Comparison of ENCODE assay signal across 36 cellular contexts in the genomic region with DNA sequence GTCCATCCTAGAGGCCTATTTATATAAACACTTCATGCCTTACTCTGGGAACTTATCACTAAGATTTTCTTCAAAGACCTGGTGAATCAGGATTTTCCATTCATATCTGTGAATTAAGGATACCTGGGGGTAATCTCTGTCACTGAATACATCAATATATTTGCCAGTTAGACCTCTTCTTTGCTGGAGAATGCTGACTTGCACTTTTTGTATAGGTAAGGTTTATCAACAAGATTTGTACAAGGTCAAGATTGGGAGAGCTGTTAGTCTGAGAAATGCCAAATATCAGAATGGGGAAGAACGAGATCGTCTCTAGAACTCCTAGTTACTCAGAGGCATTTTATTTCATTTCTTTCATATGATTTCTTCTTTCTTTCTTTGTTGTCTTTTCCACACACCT.
"Had no signal": no experiment of that assay in that cellular context is flagged by ENCODE, and none has a peak within 500 bp of the region (broad histone marks: within the 10 kb centered on the region; RNA-seq: fewer than 3 reads in every experiment).

No MANE protein-coding gene starts in this region.

- H3K27ac ChIP-seq: adrenal gland, body of pancreas, brain microvascular endothelial cell, breast epithelium, VCaP had no signal

- H3K4me1 ChIP-seq: adrenal gland, body of pancreas, breast epithelium had no signal

- H3K4me1 Mint-ChIP-seq: activated B cell treated with CpG ODN at 0.5 μM for 24 hours; activated CD4-positive, alpha-beta T cell treated with anti-CD3 and anti-CD28 coated beads, Interleukin-2, amount 10 ng/mL, durations not matched to agents 24 days and 14 days; activated naive CD8-positive, alpha-beta T cell treated with anti-CD3 and anti-CD28 coated beads for 36 hours; activated T-helper 17 cell treated with anti-CD3 and anti-CD28 coated beads, Interleukin-2, amount 50 U/mL, for 72 hours had no signal

- H3K36me3 Mint-ChIP-seq: activated CD4-positive, alpha-beta memory T cell treated with anti-CD3 and anti-CD28 coated beads for 36 hours; activated naive CD4-positive, alpha-beta T cell treated with anti-CD3 and anti-CD28 coated beads, Interleukin-2, amount 50 U/mL, for 72 hours; activated naive CD8-positive, alpha-beta T cell treated with anti-CD3 and anti-CD28 coated beads for 36 hours had no signal

- H3K27me3 ChIP-seq: adrenal gland, body of pancreas, brain microvascular endothelial cell, breast epithelium had no signal

- H3K36me3 ChIP-seq: adrenal gland, brain microvascular endothelial cell, breast epithelium had no signal

- H3K4me3 Mint-ChIP-seq: activated B cell treated with CpG ODN at 0.5 μM for 24 hours; activated CD4-positive, alpha-beta memory T cell treated with anti-CD3 and anti-CD28 coated beads for 36 hours; activated CD4-positive, alpha-beta T cell treated with anti-CD3 and anti-CD28 coated beads, Interleukin-2, amount 10 ng/mL, durations not matched to agents 24 days and 14 days; activated CD8-positive, alpha-beta T cell treated with anti-CD3 and anti-CD28 coated beads for 36 hours; activated naive CD4-positive, alpha-beta T cell treated with anti-CD3 and anti-CD28 coated beads for 36 hours; activated naive CD8-positive, alpha-beta T cell treated with anti-CD3 and anti-CD28 coated beads for 36 hours; activated T-cell treated with anti-CD3 and anti-CD28 coated beads, Interleukin-2, amount 50 U/mL, for 4 hours; activated T-cell treated with anti-CD3 and anti-CD28 coated beads, Interleukin-2, amount 50 U/mL, for 72 hours; activated T-helper 1 cell treated with anti-CD3 and anti-CD28 coated beads, Interleukin-12 subunit alpha, Interleukin-12 subunit beta, Interleukin-2, Interleukin-4 antibody, amounts not matched to agents 30 ng/mL and 10 ng/mL and 1 ng/mL, durations not matched to agents 14 hours and 24 hours and 36 hours; activated T-helper 17 cell treated with anti-CD3 and anti-CD28 coated beads, Interleukin-2, amount 50 U/mL, for 72 hours; T-helper 2 cell treated with Interferon-gamma antibody and Interleukin-4, amounts not matched to agents 5 μg/mL and 100 μg/mL, for 36 hours had no signal

- FAIRE-seq: astrocyte, colon, TTC549 had no signal

- ATAC-seq: activated CD8-positive, alpha-beta T cell treated with anti-CD3 and anti-CD28 coated beads for 36 hours; activated naive CD4-positive, alpha-beta T cell treated with anti-CD3 and anti-CD28 coated beads, Interleukin-2, amount 50 U/mL, for 72 hours; activated T-cell treated with anti-CD3 and anti-CD28 coated beads, Interleukin-2, amount 50 U/mL, for 4 hours; activated T-cell treated with anti-CD3 and anti-CD28 coated beads, Interleukin-2, amount 50 U/mL, for 72 hours; activated T-helper 17 cell treated with anti-CD3 and anti-CD28 coated beads, Interleukin-2, amount 50 U/mL, for 72 hours; body of pancreas had no signal

- H3K27ac Mint-ChIP-seq: activated B cell treated with CpG ODN at 0.5 μM for 24 hours; activated CD4-positive, alpha-beta memory T cell treated with anti-CD3 and anti-CD28 coated beads for 36 hours; activated CD4-positive, alpha-beta T cell treated with anti-CD3 and anti-CD28 coated beads, Interleukin-2, amount 10 ng/mL, durations not matched to agents 24 days and 14 days; activated CD8-positive, alpha-beta T cell treated with anti-CD3 and anti-CD28 coated beads for 36 hours; activated naive CD4-positive, alpha-beta T cell treated with anti-CD3 and anti-CD28 coated beads for 36 hours; activated naive CD4-positive, alpha-beta T cell treated with anti-CD3 and anti-CD28 coated beads, Interleukin-2, amount 50 U/mL, for 72 hours; activated naive CD8-positive, alpha-beta T cell treated with anti-CD3 and anti-CD28 coated beads for 36 hours; activated T-cell treated with anti-CD3 and anti-CD28 coated beads, Interleukin-2, amount 50 U/mL, for 72 hours; activated T-helper 1 cell treated with anti-CD3 and anti-CD28 coated beads, Interleukin-12 subunit alpha, Interleukin-12 subunit beta, Interleukin-2, Interleukin-4 antibody, amounts not matched to agents 30 ng/mL and 10 ng/mL and 1 ng/mL, durations not matched to agents 14 hours and 24 hours and 36 hours; activated T-helper 17 cell treated with anti-CD3 and anti-CD28 coated beads, Interleukin-2, amount 50 U/mL, for 72 hours; T-helper 2 cell treated with Interferon-gamma antibody and Interleukin-4, amounts not matched to agents 5 μg/mL and 100 μg/mL, for 36 hours had no signal

- DNase-seq: activated B cell treated with CpG ODN at 0.5 μM for 24 hours; activated CD4-positive, alpha-beta memory T cell treated with anti-CD3 and anti-CD28 coated beads for 36 hours; activated CD4-positive, alpha-beta T cell treated with anti-CD3 and anti-CD28 coated beads for 4 hours; activated CD4-positive, alpha-beta T cell treated with anti-CD3 and anti-CD28 coated beads, Interleukin-2, amount 10 ng/mL, durations not matched to agents 24 days and 14 days; activated CD4-positive, alpha-beta T cell treated with anti-CD3 and anti-CD28 coated beads, Interleukin-2, amount 50 U/mL, for 1 hour; activated CD4-positive, alpha-beta T cell treated with anti-CD3 and anti-CD28 coated beads, Interleukin-2, amount 50 U/mL, for 4 hours; activated CD4-positive, CD25-positive, alpha-beta regulatory T cell treated with anti-CD3 and anti-CD28 coated beads, Interleukin-2, amount 50 U/mL, for 72 hours; activated CD8-positive, alpha-beta memory T cell treated with anti-CD3 and anti-CD28 coated beads, Interleukin-2, amount 50 U/mL, for 4 hours; activated CD8-positive, alpha-beta T cell treated with anti-CD3 and anti-CD28 coated beads for 36 hours; activated effector memory CD4-positive, alpha-beta T cell treated with anti-CD3 and anti-CD28 coated beads, Interleukin-2, amount 50 U/mL, for 16 hours; activated gamma-delta T cell treated with Interleukin-2 at 50 U/mL for 16 hours; activated naive CD4-positive, alpha-beta T cell; activated naive CD4-positive, alpha-beta T cell treated with anti-CD3 and anti-CD28 coated beads, Interleukin-2, amount 50 U/mL, for 16 hours; activated naive CD8-positive, alpha-beta T cell treated with anti-CD3 and anti-CD28 coated beads for 36 hours; activated T-cell treated with anti-CD3 and anti-CD28 coated beads for 4 hours; activated T-cell treated with anti-CD3 and anti-CD28 coated beads, Interleukin-2, amount 50 U/mL, for 1 hour; activated T-cell treated with anti-CD3 and anti-CD28 coated beads, Interleukin-2, amount 50 U/mL, for 4 hours; activated T-cell treated with anti-CD3 and anti-CD28 coated beads, Interleukin-2, amount 50 U/mL, for 72 hours; adrenal gland; amniotic stem cell; aorta; body of pancreas; brain microvascular endothelial cell; central memory CD4-positive, alpha-beta T cell; T-helper 2 cell; T-helper 9 cell had no signal

- H3K4me3 ChIP-seq: adrenal gland, body of pancreas, breast epithelium had no signal

- H3K27me3 Mint-ChIP-seq: activated B cell treated with CpG ODN at 0.5 μM for 24 hours; activated CD4-positive, alpha-beta memory T cell treated with anti-CD3 and anti-CD28 coated beads for 36 hours; activated CD4-positive, alpha-beta T cell treated with anti-CD3 and anti-CD28 coated beads, Interleukin-2, amount 10 ng/mL, durations not matched to agents 24 days and 14 days; activated CD8-positive, alpha-beta T cell treated with anti-CD3 and anti-CD28 coated beads for 36 hours; activated naive CD8-positive, alpha-beta T cell treated with anti-CD3 and anti-CD28 coated beads for 36 hours; activated T-helper 17 cell treated with anti-CD3 and anti-CD28 coated beads, Interleukin-2, amount 50 U/mL, for 72 hours had no signal

- H3K9me3 ChIP-seq: adrenal gland, body of pancreas, breast epithelium had no signal

- H3K9me3 Mint-ChIP-seq: activated B cell treated with CpG ODN at 0.5 μM for 24 hours; activated T-helper 1 cell treated with anti-CD3 and anti-CD28 coated beads, Interleukin-12 subunit alpha, Interleukin-12 subunit beta, Interleukin-2, Interleukin-4 antibody, amounts not matched to agents 30 ng/mL and 10 ng/mL and 1 ng/mL, durations not matched to agents 14 hours and 24 hours and 36 hours had no signal
